Comparison of ENCODE assay signal across 1 cellular context in genomic region chr1:204104331-204105222, GRCh38.
A peak's percentile ranks its signal among the peaks of the same experiment; 100 is the strongest.
TF ChIP-seq lines count a peak whose summit lies in the region.

No MANE protein-coding gene starts in this region.

TF ChIP-seq in HepG2, 621 proteins besides CTCF, POLR2A, EP300 and RAD21:
- TF ChIP-seq HNRNPL (IDR thresholded peaks at IDR 0.05; ENCODE audit: low read depth, low read length) = peak; percentile 88
- TF ChIP-seq FOXM1 (CRISPR knock-in tag; IDR thresholded peaks at IDR 0.05) = no peak
